ENCODE assay signal across 1 cellular context in genomic region chr1:236096660-236097482, GRCh38.
TF ChIP-seq lines count a peak whose summit lies in the region.
"Not testable (repeated sequence)": the region's sequence is repeated elsewhere in the genome, so short reads cannot be mapped to it uniquely, and the experiment has no call there.

No MANE protein-coding gene starts in this region.

TF ChIP-seq in HepG2, 621 proteins besides CTCF, POLR2A, EP300 and RAD21 (continues in another document):
- TF ChIP-seq HCFC1 (IDR thresholded peaks at IDR 0.05; ENCODE audit: low read depth, low read length) = peak; percentile 45; the same call in 1 of the 2 replicates
- TF ChIP-seq ZFP90 (CRISPR knock-in tag; IDR thresholded peaks at IDR 0.05; ENCODE audit: borderline replicate concordance) = peak; percentile 63; the same call in 1 of the 2 replicates
- TF ChIP-seq HNRNPLL (IDR thresholded peaks at IDR 0.05; ENCODE audit: low read depth, low read length, poor library complexity, severe bottlenecking) = peak; percentile 90
- peak; percentile 72 for TF ChIP-seq USF2 (IDR thresholded peaks at IDR 0.05; ENCODE audit: low read depth, low read length)
- TF ChIP-seq USF2 (CRISPR knock-in tag; IDR thresholded peaks at IDR 0.05; ENCODE audit: borderline replicate concordance); MAZ (CRISPR knock-in tag; IDR thresholded peaks at IDR 0.05; ENCODE audit: low read depth); SOX13 (CRISPR knock-in tag; conservative IDR thresholded peaks at IDR 0.05 in 1 of 2, IDR thresholded peaks at IDR 0.05 in 1 of 2); CREM (CRISPR knock-in tag; IDR thresholded peaks at IDR 0.05); GABPA (IDR thresholded peaks at IDR 0.05; ENCODE audit: low read depth, low read length): not testable (repeated sequence)
- TF ChIP-seq DNMT3B (CRISPR knock-in tag; conservative IDR thresholded peaks at IDR 0.05) = 0 out of 2 replicates have a peak, but pooled peaks have one; percentile 47
- TF ChIP-seq ZNF3 (CRISPR knock-in tag; IDR thresholded peaks at IDR 0.05) = 0 out of 2 replicates have a peak, but pooled peaks have one; percentile 67
- peak; percentile 73; the same call in 1 of the 2 replicates for TF ChIP-seq MAZ (IDR thresholded peaks at IDR 0.05; ENCODE audit: borderline replicate concordance, low read depth, low read length)
- peak; percentile 89; the same call in 1 of the 2 replicates for TF ChIP-seq U2AF2 (IDR thresholded peaks at IDR 0.05; ENCODE audit: low read depth, low read length)
- peak; percentile 48; the same call in 1 of the 2 replicates for TF ChIP-seq MAX (IDR thresholded peaks at IDR 0.05)
- TF ChIP-seq TFAP4 (IDR thresholded peaks at IDR 0.05; ENCODE audit: borderline replicate concordance, low read depth) = peak; percentile 91
- 0 out of 2 replicates have a peak, but pooled peaks have one; percentile 32 for TF ChIP-seq JUNB (CRISPR knock-in tag; IDR thresholded peaks at IDR 0.05; ENCODE audit: borderline replicate concordance)
- 0 out of 2 replicates have a peak, but pooled peaks have one; percentile 69 for TF ChIP-seq ZNF275 (CRISPR knock-in tag; IDR thresholded peaks at IDR 0.05; ENCODE audit: borderline replicate concordance)
- peak; percentile 62; the same call in 1 of the 2 replicates for TF ChIP-seq ATF3 (CRISPR knock-in tag; IDR thresholded peaks at IDR 0.05)
- peak; percentile 70; the same call in 1 of the 2 replicates for TF ChIP-seq HNRNPL (IDR thresholded peaks at IDR 0.05; ENCODE audit: low read depth, low read length)
- peak; percentile 43; the same call in 1 of the 2 replicates for TF ChIP-seq NFE2L2 (IDR thresholded peaks at IDR 0.05; ENCODE audit: low read length)
- TF ChIP-seq JUND (CRISPR knock-in tag; IDR thresholded peaks at IDR 0.05) = peak; percentile 60; the same call in 1 of the 2 replicates
- peak; percentile 29 for TF ChIP-seq ASH2L (IDR thresholded peaks at IDR 0.05; ENCODE audit: insufficient read length, low read depth, low read length)
- peak; percentile 91 for TF ChIP-seq PTBP1 (IDR thresholded peaks at IDR 0.05; ENCODE audit: low read depth, low read length, poor library complexity, severe bottlenecking)
- peak; percentile 67; the same call in 1 of the 2 replicates for TF ChIP-seq FOSL1 (CRISPR knock-in tag; IDR thresholded peaks at IDR 0.05; ENCODE audit: borderline replicate concordance)
- TF ChIP-seq TCF7 (IDR thresholded peaks at IDR 0.05; ENCODE audit: low read depth) = peak; percentile 56
- peak; percentile 64 for TF ChIP-seq SOX13 (IDR thresholded peaks at IDR 0.05)
- 0 out of 2 replicates have a peak, but pooled peaks have one; percentile 29 for TF ChIP-seq ZNF562 (CRISPR knock-in tag; IDR thresholded peaks at IDR 0.05; ENCODE audit: borderline replicate concordance)
- TF ChIP-seq AGO1 (IDR thresholded peaks at IDR 0.05; ENCODE audit: low read depth, low read length, poor library complexity, severe bottlenecking) = peak; percentile 75
- peak; percentile 92 for TF ChIP-seq SSRP1 (CRISPR knock-in tag; IDR thresholded peaks at IDR 0.05)
- TF ChIP-seq NFIC (IDR thresholded peaks at IDR 0.05; ENCODE audit: low read length) = 0 out of 2 replicates have a peak, but pooled peaks have one; percentile 19
- TF ChIP-seq CREM (IDR thresholded peaks at IDR 0.05) = peak; percentile 34; the same call in 1 of the 2 replicates
- TF ChIP-seq POLR2G (IDR thresholded peaks at IDR 0.05; ENCODE audit: low read depth, low read length) = peak; percentile 57
- peak; percentile 30; the same call in 1 of the 2 replicates for TF ChIP-seq GABPA (CRISPR knock-in tag; IDR thresholded peaks at IDR 0.05; ENCODE audit: low read depth)
- peak; percentile 55 for TF ChIP-seq TGIF2 (CRISPR knock-in tag; IDR thresholded peaks at IDR 0.05)
- TF ChIP-seq PRDM10 (CRISPR knock-in tag; IDR thresholded peaks at IDR 0.05; ENCODE audit: low read depth) = peak; percentile 95
- TF ChIP-seq HBP1 (CRISPR knock-in tag; IDR thresholded peaks at IDR 0.05; ENCODE audit: low read depth) = peak; percentile 83
- 0 out of 2 replicates have a peak, but pooled peaks have one; percentile 14 for TF ChIP-seq SUZ12 (IDR thresholded peaks at IDR 0.05; ENCODE audit: low read depth, low read length)
- peak; percentile 75 for TF ChIP-seq TFE3 (CRISPR knock-in tag; IDR thresholded peaks at IDR 0.05)
- peak; percentile 75 for TF ChIP-seq PRPF4 (IDR thresholded peaks at IDR 0.05; ENCODE audit: low read depth, low read length, poor library complexity, severe bottlenecking)
- TF ChIP-seq RBFOX2 (IDR thresholded peaks at IDR 0.05; ENCODE audit: low read depth, low read length) = peak; percentile 40; the same call in 1 of the 2 replicates
- peak; percentile 87 for TF ChIP-seq BHLHE40 (IDR thresholded peaks at IDR 0.05; ENCODE audit: low read length)
- TF ChIP-seq ZKSCAN1 (IDR thresholded peaks at IDR 0.05; ENCODE audit: low read length) = 0 out of 2 replicates have a peak, but pooled peaks have one; percentile 48
- TF ChIP-seq ARID5B (CRISPR knock-in tag; IDR thresholded peaks at IDR 0.05) = peak; percentile 31; the same call in 1 of the 2 replicates
